1 cellular context compared by ENCODE assay signal in genomic region chr1:25361901-25362300, GRCh38.
TF ChIP-seq lines count a peak whose summit lies in the region.

No MANE protein-coding gene starts in this region.

TF ChIP-seq in IMR-90, 13 proteins besides CTCF, POLR2A, EP300 and RAD21 (continued from another document):
- no peak for TF ChIP-seq MAZ (IDR thresholded peaks at IDR 0.05; ENCODE audit: borderline replicate concordance, low read depth, low read length)
- TF ChIP-seq SMC3 (IDR thresholded peaks at IDR 0.05; ENCODE audit: low read depth, low read length) = no peak
- no peak for TF ChIP-seq BHLHE40 (IDR thresholded peaks at IDR 0.05; ENCODE audit: low read depth, low read length)
- no peak for TF ChIP-seq MXI1 (IDR thresholded peaks at IDR 0.05; ENCODE audit: borderline replicate concordance, low read depth, low read length)
- no peak for TF ChIP-seq USF2 (IDR thresholded peaks at IDR 0.05; ENCODE audit: low read depth, low read length)
- TF ChIP-seq RFX5 (IDR thresholded peaks at IDR 0.05; ENCODE audit: low read depth, low read length) = no peak
- TF ChIP-seq ELK1 (IDR thresholded peaks at IDR 0.05; ENCODE audit: borderline replicate concordance, low read depth, low read length) = no peak
